1 cellular context compared by ENCODE assay signal in the genomic region with DNA sequence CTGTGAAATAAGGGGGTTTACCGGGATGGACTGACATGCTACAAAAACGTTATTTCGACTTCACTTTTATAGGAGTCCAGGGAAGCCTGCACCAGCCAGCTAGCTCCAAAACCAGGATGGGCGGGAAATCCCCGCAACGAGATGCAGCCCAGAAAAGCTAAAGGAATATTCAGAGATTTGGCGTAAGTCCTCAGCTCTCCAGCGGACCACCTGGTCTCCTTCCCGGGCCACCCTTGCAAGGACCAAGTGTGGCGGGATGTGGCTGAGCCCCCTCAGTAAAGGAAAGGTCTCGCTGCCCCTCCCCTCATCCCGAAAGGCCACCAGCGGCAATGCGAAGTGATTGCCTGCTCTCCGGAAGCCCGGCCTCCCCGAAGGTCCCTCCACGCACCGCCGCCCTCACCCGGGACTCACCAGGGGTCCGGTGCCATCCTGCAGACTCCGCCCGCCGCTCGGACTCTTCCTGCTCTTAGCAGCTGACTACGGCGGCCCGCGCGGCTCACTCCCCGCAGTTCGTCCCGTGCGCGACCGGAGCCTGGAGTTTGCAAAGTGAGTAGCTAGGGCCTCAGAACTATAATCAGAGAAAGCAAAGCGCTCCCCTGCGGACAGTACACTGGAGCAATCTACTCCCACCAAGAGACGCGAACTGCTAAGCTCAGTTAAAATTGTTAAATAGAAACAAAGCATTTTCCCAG.
TF ChIP-seq lines count a peak whose summit lies in the region.

Gene STX8 (minus strand): TSS at position 440 of the 692 bp plus-strand sequence. CDS start 12 bp downstream, at position 428.

TF ChIP-seq in H1, 55 proteins besides CTCF, POLR2A, EP300 and RAD21 (continued from another document):
- no peak for TF ChIP-seq RXRA (IDR thresholded peaks at IDR 0.05; ENCODE audit: insufficient read depth, low read depth, low read length)
- TF ChIP-seq POU5F1 (IDR thresholded peaks at IDR 0.05; ENCODE audit: low read depth, low read length): no peak
- TF ChIP-seq YY1 (IDR thresholded peaks at IDR 0.05; ENCODE audit: low read depth, low read length): no peak
- no peak for TF ChIP-seq SUZ12 (IDR thresholded peaks at IDR 0.05; ENCODE audit: low read length)
- TF ChIP-seq CHD2 (IDR thresholded peaks at IDR 0.05; ENCODE audit: low read length): no peak
- TF ChIP-seq KDM1A (IDR thresholded peaks at IDR 0.05; ENCODE audit: borderline replicate concordance, low read length): no peak
- no peak for TF ChIP-seq GTF2F1 (IDR thresholded peaks at IDR 0.05; ENCODE audit: borderline replicate concordance, low read depth, low read length)
- TF ChIP-seq CBX8 (IDR thresholded peaks at IDR 0.05; ENCODE audit: borderline replicate concordance, low read depth, low read length): no peak
- no peak for TF ChIP-seq ATF2 (IDR thresholded peaks at IDR 0.05; ENCODE audit: low read length)
- TF ChIP-seq HDAC6 (IDR thresholded peaks at IDR 0.05; ENCODE audit: low read depth, low read length): no peak
- no peak for TF ChIP-seq NANOG (IDR thresholded peaks at IDR 0.05; ENCODE audit: insufficient read depth, low read depth, low read length, poor library complexity, severe bottlenecking)
- TF ChIP-seq POLR2AphosphoS5 (IDR thresholded peaks at IDR 0.05; ENCODE audit: low read depth, low read length): no peak
- TF ChIP-seq HDAC2 (IDR thresholded peaks at IDR 0.05; ENCODE audit: borderline replicate concordance in 1 of 2, low read depth in 2 of 2, low read length in 2 of 2): 0 out of 4 replicates have a peak, but pooled peaks of 1 of the 2 experiments have one; percentile 50
- no peak for TF ChIP-seq CHD1 (IDR thresholded peaks at IDR 0.05; ENCODE audit: low read depth, low read length)
- peak; percentile 52; the same call in 1 of the 2 replicates for TF ChIP-seq BACH1 (IDR thresholded peaks at IDR 0.05; ENCODE audit: low read length)
- TF ChIP-seq SIX5 (IDR thresholded peaks at IDR 0.05; ENCODE audit: low read depth, low read length): no peak
- 0 out of 2 replicates have a peak, but pooled peaks have one; percentile 34 for TF ChIP-seq PHF8 (conservative IDR thresholded peaks at IDR 0.05; ENCODE audit: low read depth, low read length)
- TF ChIP-seq RBBP5 (IDR thresholded peaks at IDR 0.05; ENCODE audit: borderline replicate concordance, low read depth, low read length): no peak; the same call in 1 of the 2 replicates
- TF ChIP-seq SP2 (IDR thresholded peaks at IDR 0.05; ENCODE audit: low read length): no peak
- TF ChIP-seq TBP (IDR thresholded peaks at IDR 0.05; ENCODE audit: low read depth, low read length): no peak
- TF ChIP-seq TAF1 (IDR thresholded peaks at IDR 0.05; ENCODE audit: low read depth, low read length): 0 out of 2 replicates have a peak, but pooled peaks have one; percentile 39
- no peak for TF ChIP-seq CREB1 (IDR thresholded peaks at IDR 0.05)
- TF ChIP-seq RFX5 (IDR thresholded peaks at IDR 0.05; ENCODE audit: borderline replicate concordance, low read depth, low read length): no peak
- peak; percentile 85 for TF ChIP-seq ASH2L (IDR thresholded peaks at IDR 0.05; ENCODE audit: low read length)
- TF ChIP-seq NRF1 (IDR thresholded peaks at IDR 0.05; ENCODE audit: low read depth, low read length): no peak
- no peak for TF ChIP-seq BRCA1 (IDR thresholded peaks at IDR 0.05; ENCODE audit: low read depth, low read length)
- peak in 1 of 2 experiments; percentile 84; a peak in 3 of 4 replicates for TF ChIP-seq SIN3A (conservative IDR thresholded peaks at IDR 0.05 in 1 of 2, IDR thresholded peaks at IDR 0.05 in 1 of 2; ENCODE audit: low read depth in 1 of 2, low read length in 2 of 2)
- TF ChIP-seq SAP30 (IDR thresholded peaks at IDR 0.05; ENCODE audit: insufficient read depth, insufficient replicate concordance, low read length): no peak
- TF ChIP-seq, protein P1, sequence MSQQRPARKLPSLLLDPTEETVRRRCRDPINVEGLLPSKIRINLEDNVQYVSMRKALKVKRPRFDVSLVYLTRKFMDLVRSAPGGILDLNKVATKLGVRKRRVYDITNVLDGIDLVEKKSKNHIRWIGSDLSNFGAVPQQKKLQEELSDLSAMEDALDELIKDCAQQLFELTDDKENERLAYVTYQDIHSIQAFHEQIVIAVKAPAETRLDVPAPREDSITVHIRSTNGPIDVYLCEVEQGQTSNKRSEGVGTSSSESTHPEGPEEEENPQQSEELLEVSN (IDR thresholded peaks at IDR 0.05): no peak; the same call in 1 of the 2 replicates
- no peak for TF ChIP-seq KDM5A (IDR thresholded peaks at IDR 0.05; ENCODE audit: low read length)
